11 cellular contexts compared by ENCODE assay signal in genomic region chr3:46713898-46714552, GRCh38.
DNase-seq lines count a peak whose midpoint lies in the region; ATAC-seq and TF ChIP-seq lines count a peak whose summit lies in the region.
"Had no signal": no experiment of that assay in that cellular context is flagged by ENCODE, and none has a peak within 500 bp of the region (broad histone marks: within the 10 kb centered on the region; RNA-seq: fewer than 3 reads in every experiment).

No MANE protein-coding gene starts in this region.

- ATAC-seq in HG02885 (IDR thresholded peaks at IDR 0.05; ENCODE audit: poor library complexity, unreplicated experiment) (peak; percentile 64), GM19455 (IDR thresholded peaks at IDR 0.05; ENCODE audit: unreplicated experiment) (no peak)

- peak; percentile 28 for DNase-seq in stimulated activated CD4-positive, alpha-beta T cell treated with anti-CD3 and anti-CD28 coated beads, Interleukin-15, amount 100 ng/mL, for 24 hours
- DNase-seq in stimulated activated CD4-positive, alpha-beta T cell treated with anti-CD3 and anti-CD28 coated beads, Interleukin-4, amount 100 ng/mL, for 4 hours: no peak
- DNase-seq in epithelial cell of esophagus (ENCODE audit: low read depth): peak; percentile 68
- no peak for DNase-seq in NCI-H2171 (lab: John Stamatoyannopoulos, UW)
- DNase-seq in NCI-H1930 (lab: John Stamatoyannopoulos, UW): no peak
- no peak for DNase-seq in NOMO-1 (lab: John Stamatoyannopoulos, UW; ENCODE audit: unreplicated experiment in 2 of 2)
- DNase-seq: stimulated activated CD4-positive, alpha-beta T cell treated with anti-CD3 and anti-CD28 coated beads, Interleukin-12 subunit alpha, Interleukin-12 subunit beta, amount 100 ng/mL, for 4 hours had no signal

- no peak for TF ChIP-seq CTCF in epithelial cell of esophagus (IDR thresholded peaks at IDR 0.05; ENCODE audit: insufficient read depth, low read depth, low read length, missing control alignments)

- H3K4me3 ChIP-seq in epithelial cell of esophagus (ENCODE audit: low read length): no peak overlapping the region
- H3K4me3 ChIP-seq: ascending aorta, thoracic aorta had no signal

Comparison
In these comparisons a context has a peak if more than half of its experiments do, and no peak if none do; other contexts are left out.
1. DNase-seq: peak in stimulated activated CD4-positive, alpha-beta T cell treated with anti-CD3 and anti-CD28 coated beads, Interleukin-15, amount 100 ng/mL, for 24 hours (single experiment) and epithelial cell of esophagus (single experiment); none in stimulated activated CD4-positive, alpha-beta T cell treated with anti-CD3 and anti-CD28 coated beads, Interleukin-4, amount 100 ng/mL, for 4 hours (0 of 2), NCI-H2171 (single experiment), NCI-H1930 (0 of 2) and NOMO-1 (0 of 2).